Comparison of ENCODE assay signal across 1 cellular context in genomic region chr19:38606131-38606530, GRCh38.
TF ChIP-seq lines count a peak whose summit lies in the region.

No MANE protein-coding gene starts in this region.

TF ChIP-seq in H1, 55 proteins besides CTCF, POLR2A, EP300 and RAD21:
- no peak for TF ChIP-seq BRCA1 (IDR thresholded peaks at IDR 0.05; ENCODE audit: low read depth, low read length)
- no peak for TF ChIP-seq JUND (IDR thresholded peaks at IDR 0.05; ENCODE audit: low read length)
- no peak for TF ChIP-seq CBX8 (IDR thresholded peaks at IDR 0.05; ENCODE audit: borderline replicate concordance, low read depth, low read length)
- no peak for TF ChIP-seq CHD2 (IDR thresholded peaks at IDR 0.05; ENCODE audit: low read length)
- TF ChIP-seq CBX5 (IDR thresholded peaks at IDR 0.05; ENCODE audit: low read depth, low read length), result no peak
- TF ChIP-seq SP4 (IDR thresholded peaks at IDR 0.05; ENCODE audit: low read length), result no peak
- no peak for TF ChIP-seq SIN3A (conservative IDR thresholded peaks at IDR 0.05 in 1 of 2, IDR thresholded peaks at IDR 0.05 in 1 of 2; ENCODE audit: low read depth in 1 of 2, low read length in 2 of 2)
- TF ChIP-seq GABPA (IDR thresholded peaks at IDR 0.05; ENCODE audit: borderline replicate concordance, insufficient read depth, low read length), result no peak
- no peak for TF ChIP-seq ZNF274 (IDR thresholded peaks at IDR 0.05; ENCODE audit: borderline replicate concordance, extremely low read depth, low read length)
- TF ChIP-seq CEBPB (IDR thresholded peaks at IDR 0.05; ENCODE audit: low read depth, low read length), result no peak
- no peak for TF ChIP-seq HDAC2 (IDR thresholded peaks at IDR 0.05; ENCODE audit: borderline replicate concordance in 1 of 2, low read depth in 2 of 2, low read length in 2 of 2)
- TF ChIP-seq RNF2 (IDR thresholded peaks at IDR 0.05; ENCODE audit: borderline replicate concordance, low read depth, low read length, missing control alignments, poor library complexity, severe bottlenecking), result no peak
- TF ChIP-seq CREB1 (IDR thresholded peaks at IDR 0.05), result no peak
- TF ChIP-seq RBBP5 (IDR thresholded peaks at IDR 0.05; ENCODE audit: borderline replicate concordance, low read depth, low read length), result no peak
- TF ChIP-seq TAF1 (IDR thresholded peaks at IDR 0.05; ENCODE audit: low read depth, low read length), result no peak
- no peak for TF ChIP-seq ATF2 (IDR thresholded peaks at IDR 0.05; ENCODE audit: low read length)
- TF ChIP-seq BCL11A (IDR thresholded peaks at IDR 0.05; ENCODE audit: low read depth in 2 of 2, low read length in 2 of 2), result no peak
